In the genomic region with DNA sequence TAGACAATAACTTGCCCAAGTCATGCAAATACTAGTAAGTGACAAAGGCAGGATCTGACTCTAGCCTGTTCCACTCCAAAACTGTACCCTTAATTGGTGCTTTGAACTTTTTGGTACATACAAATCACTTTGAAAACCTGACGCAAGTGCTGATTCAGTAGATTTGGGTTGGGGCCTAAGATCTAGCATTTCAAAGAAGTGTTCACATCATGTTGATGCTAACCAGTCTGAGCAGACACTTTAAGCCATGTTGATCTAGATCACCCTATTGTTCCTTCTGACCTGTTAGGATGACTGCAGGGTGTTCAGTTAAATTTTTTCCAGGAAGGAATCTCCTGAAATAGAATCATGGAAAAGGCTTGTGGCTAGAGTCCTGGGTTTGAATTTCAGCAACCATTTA, we compare ENCODE assay signal across 18 cellular contexts.
"Had no signal": no experiment of that assay in that cellular context is flagged by ENCODE, and none has a peak within 500 bp of the region (broad histone marks: within the 10 kb centered on the region; RNA-seq: fewer than 3 reads in every experiment).

No MANE protein-coding gene starts in this region.

- H3K27me3 Mint-ChIP-seq: activated T-cell treated with anti-CD3 and anti-CD28 coated beads, Interleukin-2, amount 50 U/mL, for 24 hours; naive B cell; stimulated activated naive B cell treated with anti-CD40 and anti-IgM and Interleukin-4, amounts not matched to agents 10 μg/mL and 1 μg/mL and 100 μg/mL, for 72 hours had no signal

- H3K4me1 Mint-ChIP-seq: immature natural killer cell had no signal

- DNase-seq: activated CD4-positive, alpha-beta T cell treated with anti-CD3 and anti-CD28 coated beads, Interleukin-2, amount 50 U/mL, for 1 hour; activated CD4-positive, CD25-positive, alpha-beta regulatory T cell; activated effector memory CD4-positive, alpha-beta T cell treated with anti-CD3 and anti-CD28 coated beads, Interleukin-2, amount 50 U/mL, for 16 hours; activated T-cell treated with anti-CD3 and anti-CD28 coated beads, Interleukin-2, amount 50 U/mL, for 24 hours; body of pancreas; cerebellar nuclear complex; dermis blood vessel endothelial cell; glutamatergic neuron; immature natural killer cell; left cardiac atrium; lower lobe of right lung; naive B cell; posterior cingulate gyrus; stimulated activated naive B cell treated with anti-CD40 and anti-IgM and Interleukin-4, amounts not matched to agents 10 μg/mL and 1 μg/mL and 100 μg/mL, for 72 hours; transverse colon had no signal

- H3K4me2 ChIP-seq: smooth muscle cell had no signal

- H3K27me3 ChIP-seq: body of pancreas, right atrium auricular region, transverse colon had no signal

- H3K4me3 Mint-ChIP-seq: activated T-cell treated with anti-CD3 and anti-CD28 coated beads, Interleukin-2, amount 50 U/mL, for 24 hours; immature natural killer cell; stimulated activated naive B cell treated with anti-CD40 and anti-IgM and Interleukin-4, amounts not matched to agents 10 μg/mL and 1 μg/mL and 100 μg/mL, for 72 hours had no signal

- ATAC-seq: activated naive CD4-positive, alpha-beta T cell treated with anti-CD3 and anti-CD28 coated beads, Interleukin-2, amount 50 U/mL, for 72 hours; body of pancreas; left cardiac atrium; lower lobe of right lung had no signal

- H3K4me1 ChIP-seq: right atrium auricular region had no signal

- H3K4me3 ChIP-seq: body of pancreas, lower lobe of right lung, right atrium auricular region, smooth muscle cell, transverse colon had no signal

- H3K27ac Mint-ChIP-seq: activated naive CD4-positive, alpha-beta T cell treated with anti-CD3 and anti-CD28 coated beads, Interleukin-2, amount 50 U/mL, for 72 hours; activated T-cell treated with anti-CD3 and anti-CD28 coated beads, Interleukin-2, amount 50 U/mL, for 24 hours; immature natural killer cell had no signal

- H3K9me3 ChIP-seq: body of pancreas, lower lobe of right lung, transverse colon had no signal

- H3K36me3 Mint-ChIP-seq: immature natural killer cell had no signal

- H3K27ac ChIP-seq: body of pancreas, lower lobe of right lung, right atrium auricular region, transverse colon had no signal

- H3K36me3 ChIP-seq: lower lobe of right lung, right atrium auricular region, transverse colon had no signal
